Comparison of ENCODE assay signal across 14 cellular contexts in the genomic region with DNA sequence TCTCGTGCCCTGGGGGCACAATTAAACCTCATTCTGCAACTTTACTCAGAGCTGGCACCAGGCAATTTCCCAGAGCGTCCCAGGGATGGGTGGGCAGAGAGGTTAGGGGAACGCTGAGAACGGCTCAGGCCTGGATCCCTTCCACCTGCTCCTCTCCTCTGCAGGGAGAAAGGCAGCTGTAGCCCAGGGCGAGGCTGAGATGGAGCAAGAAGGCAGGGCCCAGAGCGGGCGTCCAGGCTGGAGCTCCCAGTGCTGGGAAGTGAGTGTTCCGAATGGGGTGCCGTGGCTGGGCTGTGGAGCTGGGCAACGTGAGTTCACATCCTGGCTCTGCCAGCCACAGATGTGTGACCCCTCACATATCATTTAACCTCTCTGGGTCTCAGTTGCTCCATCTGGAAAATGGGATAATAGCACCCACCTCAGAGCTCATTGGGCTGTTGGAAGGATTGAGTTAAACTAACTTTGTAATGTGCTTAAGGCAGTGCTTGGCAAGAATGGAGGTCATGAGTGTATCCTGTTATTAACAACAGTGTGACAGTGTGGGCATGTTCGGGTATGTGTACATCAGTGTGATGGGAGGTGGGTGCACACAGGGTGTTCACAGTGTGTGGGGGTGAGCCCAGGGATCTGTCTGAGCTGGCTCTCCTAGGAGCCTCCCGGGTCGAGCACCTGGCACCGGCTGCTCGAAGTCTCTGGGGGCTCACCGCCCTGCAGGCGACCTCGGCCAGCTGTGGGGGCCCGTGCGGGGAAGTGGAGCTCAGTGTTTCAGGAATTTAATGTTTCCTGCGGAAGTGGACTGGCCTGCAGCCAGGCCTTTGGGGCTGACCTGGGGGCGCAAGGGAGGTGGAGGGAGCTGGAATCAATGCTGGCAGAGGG. TPM values are rescaled to one million over a fixed set of nuclear protein-coding genes. Genes with fewer than 3 reads are reported as not detected.
DNase-seq lines count a peak whose midpoint lies in the region; ATAC-seq, FAIRE-seq and TF ChIP-seq lines count a peak whose summit lies in the region.
"Had no signal": no experiment of that assay in that cellular context is flagged by ENCODE, and none has a peak within 500 bp of the region (broad histone marks: within the 10 kb centered on the region; RNA-seq: fewer than 3 reads in every experiment).

No MANE protein-coding gene starts in this region.

- H3K36me3 ChIP-seq in HEK293 (ENCODE audit: control insufficient read depth in 2 of 2, insufficient read depth in 1 of 2, low read length in 2 of 2) (peaks cover 0 to 37% of the 10 kb centered on the region in 2 experiments; a peak in 1 of 3 replicates), K562 (ENCODE audit: control insufficient read depth, insufficient read depth, low read length) (peaks cover 42% of the 10 kb centered on the region; the same call in 2 of the 3 replicates), mesenchymal stem cell (ENCODE audit: control insufficient read depth in 1 of 2, insufficient read depth in 2 of 2, low read depth in 1 of 2, low read length in 2 of 2) (peaks cover 15 to 28% of the 10 kb centered on the region in 2 experiments)
- H3K36me3 ChIP-seq: uterus had no signal

- H2AFZ ChIP-seq in K562 (ENCODE audit: low read depth, low read length) (no peak overlapping the region), mesenchymal stem cell (ENCODE audit: low read depth, low read length) (no peak overlapping the region)

- H3K4ac ChIP-seq in mesenchymal stem cell (ENCODE audit: low read depth in 1 of 2, low read length in 2 of 2), result no peak overlapping the region

- H3K4me3 ChIP-seq in A549 (no peak overlapping the region), HEK293 (ENCODE audit: low read depth, low read length) (no peak overlapping the region), K562 (no peak overlapping the region), mesenchymal stem cell (ENCODE audit: insufficient read depth in 1 of 2, low read depth in 1 of 2, low read length in 2 of 2) (no peak overlapping the region)

- BruUV-seq in K562 (replicated peaks; lab: Mats Ljungman, UMichigan), result no TSS peak

- peaks cover 4% of the 10 kb centered on the region for H3K79me1 ChIP-seq in mesenchymal stem cell (replicated peaks; ENCODE audit: low read length, poor library complexity, severe bottlenecking)

- WGBS in A549 (ENCODE audit: missing lambda C conversion rate), result 76% methylated on average over 12 of the region's 22 CpGs
- WGBS in K562 (ENCODE audit: insufficient coverage, low coverage, missing lambda C conversion rate), result 87% methylated on average over 20 of the region's 22 CpGs
- 43% methylated on average over 21 of the region's 22 CpGs for WGBS in mesenchymal stem cell

- no peaks in the 10 kb centered on the region for H3K79me2 ChIP-seq in K562 (ENCODE audit: control insufficient read depth, insufficient read depth, low read length)

- H4K20me1 ChIP-seq in K562 (replicated peaks; ENCODE audit: control insufficient read depth, insufficient read depth, low read length), result peaks cover 35% of the 10 kb centered on the region

- POLR2A ChIA-PET in A549 (lab: Yijun Ruan, JAX), result interaction anchor here (0.9 kb wide), 1 partner anchor 27 kb away, joined by 3 read pairs; a partner anchor contains a TSS
- POLR2A ChIA-PET in HEK293 (lab: Yijun Ruan, JAX), result interaction anchor here (0.6 to 4.7 kb wide), 2 partner anchors 13 to 363 kb away, joined by 3 to 18 read pairs; no protein-coding TSS in a partner anchor
- POLR2A ChIA-PET in K562 (lab: Yijun Ruan, JAX), result interaction anchor here (0.6 to 2.8 kb wide), 4 partner anchors 11 to 159 kb away, joined by 3 to 12 read pairs (median 4); no protein-coding TSS in a partner anchor

- H3K4me2 ChIP-seq in A549 (no peak overlapping the region), K562 (ENCODE audit: insufficient read depth, low read length) (no peak overlapping the region), mesenchymal stem cell (ENCODE audit: low read length, poor library complexity, severe bottlenecking) (no peak overlapping the region)

- no peak for FAIRE-seq in A549 (lab: Jason Lieb, UNC)
- no peak for FAIRE-seq in K562 (lab: Jason Lieb, UNC)

- no peak overlapping the region for H4K8ac ChIP-seq in mesenchymal stem cell (ENCODE audit: low read length)

- H3K14ac ChIP-seq in mesenchymal stem cell (ENCODE audit: low read length in 2 of 2), result no peak overlapping the region

- DNase-seq in A549 (ENCODE audit: low read depth in 1 of 2, low spot score in 1 of 2), result no peak
- DNase-seq in K562 (ENCODE audit: extremely low read depth in 1 of 4, low spot score in 3 of 4), result no peak
- DNase-seq in mesenchymal stem cell, result peak; percentile 31
- no peak for DNase-seq in KBM-7
- no peak for DNase-seq in pons (ENCODE audit: low spot score)
- DNase-seq in AML-193 (lab: John Stamatoyannopoulos, UW), result no peak
- DNase-seq: activated CD8-positive, alpha-beta memory T cell treated with anti-CD3 and anti-CD28 coated beads, Interleukin-2, amount 50 U/mL, for 48 hours; NCI-H187 had no signal

- H3K23ac ChIP-seq in mesenchymal stem cell (ENCODE audit: low read length in 2 of 2), result no peak overlapping the region

- H4K91ac ChIP-seq in mesenchymal stem cell (ENCODE audit: low read length), result peak overlapping the region; percentile 18

- TF ChIP-seq EP300 in A549 (IDR thresholded peaks at IDR 0.05), result no peak
- no peak for TF ChIP-seq EP300 in K562 (IDR thresholded peaks at IDR 0.05; ENCODE audit: low read length)

- ATAC-seq in A549 (no peak), K562 (no peak), GM19395 (IDR thresholded peaks at IDR 0.05; ENCODE audit: unreplicated experiment) (no peak)

- H3K9me1 ChIP-seq in K562 (ENCODE audit: control insufficient read depth, insufficient read depth, low read length), result peaks cover 3% of the 10 kb centered on the region

- TF ChIP-seq CTCF in A549 (IDR thresholded peaks at IDR 0.05) (no peak), HEK293 (tag by site-specific recombination; IDR thresholded peaks at IDR 0.05) (no peak), K562 (IDR thresholded peaks at IDR 0.05 in 2 of 3, conservative IDR thresholded peaks at IDR 0.05 in 1 of 3; ENCODE audit: insufficient read depth in 2 of 3, low read depth in 1 of 3, low read length in 3 of 3) (no peak)

- intact Hi-C loops in K562 (cut with micrococcal nuclease), result loop anchor here (10.0 kb wide), 2 partner anchors 93 to 143 kb away; no protein-coding TSS in a partner anchor

- H3K9me3 ChIP-seq in A549 (no peaks in the 10 kb centered on the region), HEK293 (ENCODE audit: control insufficient read depth, insufficient read depth, low read depth, low read length) (no peaks in the 10 kb centered on the region), K562 (replicated peaks; ENCODE audit: control insufficient read depth, insufficient read depth, low read depth, low read length) (no peaks in the 10 kb centered on the region), mesenchymal stem cell (ENCODE audit: control insufficient read depth, low read length) (no peaks in the 10 kb centered on the region)
- H3K9me3 ChIP-seq: ascending aorta, uterus had no signal

- TF ChIP-seq RAD21 in A549 (conservative IDR thresholded peaks at IDR 0.05 in 1 of 2, IDR thresholded peaks at IDR 0.05 in 1 of 2) (no peak), K562 (CRISPR knock-in tag; conservative IDR thresholded peaks at IDR 0.05 in 1 of 2, IDR thresholded peaks at IDR 0.05 in 1 of 2) (no peak)

- H3K27ac ChIP-seq in A549 (no peak overlapping the region), HEK293 (ENCODE audit: extremely low read depth, low read depth, low read length) (no peak overlapping the region), K562 (ENCODE audit: extremely low read depth, low read depth, low read length) (no peak overlapping the region), mesenchymal stem cell (ENCODE audit: low read length, poor library complexity, severe bottlenecking) (no peak overlapping the region)
- H3K27ac ChIP-seq: ascending aorta, C4-2B had no signal

- no peak for TF ChIP-seq POLR2A in A549 (IDR thresholded peaks at IDR 0.05; ENCODE audit: low read length)
- TF ChIP-seq POLR2A in K562 (conservative IDR thresholded peaks at IDR 0.05), result no peak

- peak overlapping the region; percentile 62 for H2BK120ac ChIP-seq in mesenchymal stem cell (ENCODE audit: low read depth, low read length)

- H2AK5ac ChIP-seq in mesenchymal stem cell (ENCODE audit: low read length, severe bottlenecking), result peak overlapping the region; percentile 84

- peak overlapping the region in 1 of 2 experiments; percentile 48; a peak in 1 of 4 replicates for H3K9ac ChIP-seq in K562 (ENCODE audit: insufficient read depth in 1 of 2, low read depth in 2 of 2, low read length in 2 of 2)
- H3K9ac ChIP-seq in mesenchymal stem cell (ENCODE audit: low read length), result peak overlapping the region; percentile 3

- peak overlapping the region in 1 of 2 experiments; percentile 58 for H3K18ac ChIP-seq in mesenchymal stem cell (ENCODE audit: low read depth in 1 of 2, low read length in 2 of 2)

- CTCF ChIA-PET in A549 (lab: Yijun Ruan, JAX), result interaction anchor here (0.6 to 3.9 kb wide), 12 partner anchors 11 to 234 kb away, joined by 3 to 46 read pairs (median 4); no protein-coding TSS in a partner anchor
- CTCF ChIA-PET in HEK293 (lab: Yijun Ruan, JAX), result interaction anchor here (0.6 to 4.3 kb wide), 4 partner anchors 24 to 164 kb away, joined by 3 to 70 read pairs (median 8); a partner anchor contains a TSS
- CTCF ChIA-PET in K562 (lab: Yijun Ruan, JAX; ENCODE audit: low intra/inter-chr PET ratio), result no interaction called here

- in situ Hi-C loops in K562 (cut with MboI), result no loop called here
- in situ Hi-C loops in KBM-7 (cut with MboI; ENCODE audit: low pct_unique_long_range_greater_than_20kb, low sequenced_read_pairs), result no loop called here

- H3K4me1 ChIP-seq in A549 (peaks cover 30% of the 10 kb centered on the region), HEK293 (ENCODE audit: control insufficient read depth, insufficient read depth, low read length) (no peaks in the 10 kb centered on the region), K562 (replicated peaks in 1 of 2; ENCODE audit: control insufficient read depth in 2 of 2, insufficient read depth in 2 of 2, low read length in 2 of 2) (peaks cover 0 to 78% of the 10 kb centered on the region in 2 experiments; a peak in 2 of 5 replicates), mesenchymal stem cell (ENCODE audit: control insufficient read depth, insufficient read depth, low read depth, low read length) (peaks cover 57% of the 10 kb centered on the region)

- H2BK12ac ChIP-seq in mesenchymal stem cell (ENCODE audit: low read length in 2 of 2), result no peak overlapping the region

- H2BK5ac ChIP-seq in mesenchymal stem cell (ENCODE audit: low read depth, low read length, poor library complexity, severe bottlenecking), result no peak overlapping the region

- H3K27me3 ChIP-seq in K562 (ENCODE audit: control insufficient read depth in 2 of 2, insufficient read depth in 2 of 2, low read length in 2 of 2) (no peaks in the 10 kb centered on the region), mesenchymal stem cell (ENCODE audit: control insufficient read depth in 1 of 2, insufficient read depth in 1 of 2, low read length in 2 of 2) (peaks cover 4 to 9% of the 10 kb centered on the region in 2 experiments)
- H3K27me3 ChIP-seq: ascending aorta, uterus had no signal

- no peak overlapping the region for H2BK15ac ChIP-seq in mesenchymal stem cell (ENCODE audit: low read depth, poor library complexity, severe bottlenecking)

RNA-seq across cellular contexts. Expression of a gene that starts 15.6 kb away (rescaled TPM):
- polyA plus RNA-seq in A549 (2011; rRNA removed), result 109 and 113 TPM in 2 replicates
- polyA plus RNA-seq in A549 (2012; cell fraction: cytosol; rRNA removed), result 235 and 277 TPM in 2 replicates
- 475 and 538 TPM in 2 replicates for polyA plus RNA-seq in A549 (2012; cell fraction: nucleus; rRNA removed)
- 94.0 to 97.4 TPM (median 95.8 TPM) in 3 replicates for polyA plus RNA-seq in A549 (2017; fragmentation: RNase III; extraction: RNeasy Plus Mini Kit Qiagen cat#74134 plus additional on column Dnase treatment)
- 88.6 and 93.5 TPM in 2 replicates for polyA minus RNA-seq in A549 (2011; rRNA and poly(A)+ RNA removed)
- 66.0 and 203 TPM in 2 replicates for total RNA-seq in K562 (2011; cell fraction: chromatin; rRNA removed; ENCODE audit: low replicate concordance)
- total RNA-seq in K562 (2011; cell fraction: nucleolus; rRNA removed), result 146 and 161 TPM in 2 replicates
- 81.9 and 97.9 TPM in 2 replicates for total RNA-seq in K562 (2011; cell fraction: nucleoplasm; rRNA removed)
- total RNA-seq in K562 (2014; rRNA removed), result 63.7 and 73.3 TPM in 2 replicates
- 24.4 and 29.5 TPM in 2 replicates for total RNA-seq in K562 (2014; rRNA removed; fragmentation: Illumina TruSeq; extraction: Trizol)
- total RNA-seq in K562 (2015; rRNA removed; fragmentation: Illumina TruSeq; extraction: Trizol), result 37.6 and 39.9 TPM in 2 replicates
- 66.5 and 71.0 TPM in 2 replicates for total RNA-seq in K562 (2021)
- polyA plus RNA-seq in K562 (2011; rRNA removed), result 66.1 and 90.0 TPM in 2 replicates
- 102 and 160 TPM in 2 replicates for polyA plus RNA-seq in K562 (2011; cell fraction: cytosol; rRNA removed)
- 237 and 319 TPM in 2 replicates for polyA plus RNA-seq in K562 (2011; cell fraction: nucleus; rRNA removed)
- polyA plus RNA-seq in K562 (2012), result 89.4 and 91.7 TPM in 2 replicates
- 58.4 and 76.3 TPM in 2 replicates for polyA plus RNA-seq in K562 (2014; fragmentation: Illumina TruSeq; extraction: Trizol)
- polyA plus RNA-seq in K562 (2014; fragmentation: Nextera tagmentation; extraction: Ambion mirVana), result 100 to 1,000 TPM; 109 to 134 TPM
- 95.3 and 104 TPM in 2 replicates for polyA plus RNA-seq in K562 (2014; rRNA removed)
- 27.2 and 36.0 TPM in 2 replicates for polyA minus RNA-seq in K562 (2011; rRNA and poly(A)+ RNA removed)
- 36.5 and 47.6 TPM in 2 replicates for polyA minus RNA-seq in K562 (2011; cell fraction: cytosol; rRNA and poly(A)+ RNA removed)
- 30.8 and 38.3 TPM in 2 replicates for polyA minus RNA-seq in K562 (2011; cell fraction: nucleus; rRNA and poly(A)+ RNA removed)
- 63.8 TPM for polyA plus RNA-seq in mesenchymal stem cell (2013, experiment 1 of 2)
- polyA plus RNA-seq in mesenchymal stem cell (2013, experiment 2 of 2), result 61.4 TPM

RNA-seq across cellular contexts. Expression of a gene that starts 27.4 kb away (rescaled TPM):
- polyA plus RNA-seq in A549 (2011; rRNA removed) (312 and 358 TPM in 2 replicates), A549 (2017; fragmentation: RNase III; extraction: RNeasy Plus Mini Kit Qiagen cat#74134 plus additional on column Dnase treatment) (750 to 794 TPM (median 759 TPM) in 3 replicates), K562 (2011; rRNA removed) (274 and 505 TPM in 2 replicates), K562 (2014; fragmentation: Illumina TruSeq; extraction: Trizol) (410 and 1,021 TPM in 2 replicates), K562 (2014; fragmentation: Nextera tagmentation; extraction: Ambion mirVana) (100 to 1,000 TPM; 425 to 526 TPM), K562 (2014; rRNA removed) (1,206 and 1,380 TPM in 2 replicates)
- 1,415 and 1,671 TPM in 2 replicates for polyA plus RNA-seq in A549 (2012; cell fraction: cytosol; rRNA removed)
- 2,004 and 2,028 TPM in 2 replicates for polyA plus RNA-seq in A549 (2012; cell fraction: nucleus; rRNA removed)
- 299 and 328 TPM in 2 replicates for polyA minus RNA-seq in A549 (2011; rRNA and poly(A)+ RNA removed)
- 9.7 and 38.4 TPM in 2 replicates for total RNA-seq in K562 (2011; cell fraction: chromatin; rRNA removed; ENCODE audit: low replicate concordance)
- total RNA-seq in K562 (2011; cell fraction: nucleolus; rRNA removed), result 114 and 127 TPM in 2 replicates
- 87.0 and 112 TPM in 2 replicates for total RNA-seq in K562 (2011; cell fraction: nucleoplasm; rRNA removed)
- total RNA-seq in K562 (2014; rRNA removed) (924 and 1,130 TPM in 2 replicates), K562 (2014; rRNA removed; fragmentation: Illumina TruSeq; extraction: Trizol) (313 and 412 TPM in 2 replicates), K562 (2015; rRNA removed; fragmentation: Illumina TruSeq; extraction: Trizol) (716 and 837 TPM in 2 replicates), K562 (2021) (746 and 750 TPM in 2 replicates)
- polyA plus RNA-seq in K562 (2011; cell fraction: cytosol; rRNA removed), result 1,269 and 2,786 TPM in 2 replicates
- 589 and 595 TPM in 2 replicates for polyA plus RNA-seq in K562 (2011; cell fraction: nucleus; rRNA removed)
- polyA plus RNA-seq in K562 (2012), result 943 and 1,390 TPM in 2 replicates
- 99.6 and 115 TPM in 2 replicates for polyA minus RNA-seq in K562 (2011; rRNA and poly(A)+ RNA removed)
- polyA minus RNA-seq in K562 (2011; cell fraction: cytosol; rRNA and poly(A)+ RNA removed), result 329 and 553 TPM in 2 replicates
- polyA minus RNA-seq in K562 (2011; cell fraction: nucleus; rRNA and poly(A)+ RNA removed), result 49.5 and 93.7 TPM in 2 replicates
- 504 TPM for polyA plus RNA-seq in mesenchymal stem cell (2013, experiment 1 of 2)
- polyA plus RNA-seq in mesenchymal stem cell (2013, experiment 2 of 2), result 497 TPM

RNA-seq across cellular contexts. Expression of a gene that starts 33.9 kb away (rescaled TPM):
- 0.28 and 0.31 TPM in 2 replicates for polyA plus RNA-seq in A549 (2011; rRNA removed)
- polyA plus RNA-seq in A549 (2012; cell fraction: cytosol; rRNA removed), result 0.08 and 0.10 TPM in 2 replicates
- polyA plus RNA-seq in A549 (2012; cell fraction: nucleus; rRNA removed), result 0.02 and 0.10 TPM in 2 replicates
- 0.07 to 0.13 TPM (median 0.10 TPM) in 3 replicates for polyA plus RNA-seq in A549 (2017; fragmentation: RNase III; extraction: RNeasy Plus Mini Kit Qiagen cat#74134 plus additional on column Dnase treatment)
- polyA minus RNA-seq in A549 (2011; rRNA and poly(A)+ RNA removed), result 0.58 and 0.73 TPM in 2 replicates
- not detected in 2 replicates for total RNA-seq in K562 (2011; cell fraction: chromatin; rRNA removed; ENCODE audit: low replicate concordance)
- total RNA-seq in K562 (2011; cell fraction: nucleolus; rRNA removed), result not detected in 2 replicates
- total RNA-seq in K562 (2011; cell fraction: nucleoplasm; rRNA removed), result not detected in 2 replicates
- total RNA-seq in K562 (2014; rRNA removed), result not detected in 2 replicates
- total RNA-seq in K562 (2014; rRNA removed; fragmentation: Illumina TruSeq; extraction: Trizol), result not detected in 2 replicates
- not detected in 2 replicates for total RNA-seq in K562 (2015; rRNA removed; fragmentation: Illumina TruSeq; extraction: Trizol)
- total RNA-seq in K562 (2021), result not detected in 2 replicates
- not detected in 2 replicates for polyA plus RNA-seq in K562 (2011; rRNA removed)
- polyA plus RNA-seq in K562 (2011; cell fraction: cytosol; rRNA removed), result not detected in 2 replicates
- not detected in 2 replicates for polyA plus RNA-seq in K562 (2011; cell fraction: nucleus; rRNA removed)
- 0.14 and 0.75 TPM in 2 replicates for polyA plus RNA-seq in K562 (2012)
- not detected in 2 replicates for polyA plus RNA-seq in K562 (2014; fragmentation: Illumina TruSeq; extraction: Trizol)
- polyA plus RNA-seq in K562 (2014; fragmentation: Nextera tagmentation; extraction: Ambion mirVana), result not detected
- polyA plus RNA-seq in K562 (2014; rRNA removed), result not detected in 2 replicates
- polyA minus RNA-seq in K562 (2011; rRNA and poly(A)+ RNA removed), result not detected in 2 replicates
- polyA minus RNA-seq in K562 (2011; cell fraction: cytosol; rRNA and poly(A)+ RNA removed), result not detected in 2 replicates
- polyA minus RNA-seq in K562 (2011; cell fraction: nucleus; rRNA and poly(A)+ RNA removed), result not detected in 2 replicates
- polyA plus RNA-seq in mesenchymal stem cell (2013, experiment 1 of 2), result 0.11 TPM
- 0.10 TPM for polyA plus RNA-seq in mesenchymal stem cell (2013, experiment 2 of 2)
- total RNA-seq: epithelial cell of proximal tubule had no signal
